In the genomic region with DNA sequence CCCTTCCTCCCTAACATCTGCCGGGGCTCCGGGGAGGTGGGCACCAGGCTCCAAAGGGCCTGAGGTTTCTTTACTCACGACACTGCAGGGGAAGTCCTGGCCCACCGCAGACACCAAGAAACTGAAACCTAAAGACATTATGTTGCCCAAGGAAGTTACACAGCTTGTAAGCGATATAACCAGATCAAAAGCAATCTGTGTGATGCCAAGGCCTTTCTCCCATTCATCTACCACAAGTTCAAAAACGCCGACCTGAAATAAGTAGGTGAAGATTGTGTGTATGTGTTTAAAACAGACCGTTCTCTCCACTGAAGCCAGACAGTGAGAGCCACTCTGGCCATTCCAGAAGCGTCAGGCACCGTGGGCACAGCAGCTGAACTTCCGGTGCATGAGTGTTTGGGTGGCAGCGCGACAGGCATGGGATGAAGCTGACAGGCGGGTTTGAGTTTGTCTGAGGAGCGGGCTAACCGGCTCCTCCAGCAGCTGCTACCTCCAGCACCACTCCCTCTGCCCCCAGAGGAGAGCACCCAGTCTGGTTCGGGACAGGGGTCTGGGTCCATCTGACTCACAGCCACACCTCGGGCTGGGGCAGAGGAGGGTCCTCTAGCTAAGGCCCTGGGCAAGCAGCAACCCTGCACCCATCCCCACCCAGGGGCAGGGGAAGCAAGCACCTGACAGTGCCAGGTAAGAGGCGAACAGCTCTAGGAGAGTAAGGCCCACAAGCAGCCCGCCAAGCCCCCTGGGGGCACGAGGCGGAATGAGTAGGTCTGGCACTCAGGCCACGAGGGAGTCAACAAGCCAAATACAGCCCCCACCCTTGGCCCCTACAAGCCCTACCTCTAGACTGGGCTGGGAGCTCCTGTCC, we compare ENCODE assay signal across 8 cellular contexts. TPM values are rescaled to one million over a fixed set of nuclear protein-coding genes. Genes with fewer than 3 reads are reported as not detected.
DNase-seq lines count a peak whose midpoint lies in the region; ATAC-seq and TF ChIP-seq lines count a peak whose summit lies in the region.

No MANE protein-coding gene starts in this region.

- DNase-seq in CD14-positive monocyte (ENCODE audit: low spot score) (peak; percentile 79), NAMALWA (ENCODE audit: low spot score) (peak; percentile 89), endothelial cell (ENCODE audit: low spot score) (no peak), ovary (peak in 1 of 5 donors; percentile 15), upper lobe of right lung (peak; percentile 84), epidermal melanocyte (ENCODE audit: insufficient read length, low spot score) (no peak)
- peak; percentile 78 for DNase-seq in activated CD4-positive, alpha-beta memory T cell treated with anti-CD3 and anti-CD28 coated beads, Interleukin-2, amount 10 ng/mL, durations not matched to agents 7 days and 5 days

- H3K27ac Mint-ChIP-seq in CD14-positive monocyte, result peak overlapping the region; percentile 99 to 100 (median 99)
- H3K27ac Mint-ChIP-seq in activated CD4-positive, alpha-beta memory T cell treated with anti-CD3 and anti-CD28 coated beads, Interleukin-2, amount 10 ng/mL, durations not matched to agents 7 days and 5 days, result peak overlapping the region; percentile 100
- H3K27ac Mint-ChIP-seq in endothelial cell (ENCODE audit: unreplicated experiment), result no peak overlapping the region

- H3K4me3 Mint-ChIP-seq in CD14-positive monocyte (peak overlapping the region; percentile 95 to 96), endothelial cell (ENCODE audit: unreplicated experiment) (peak overlapping the region; percentile 94)
- peak overlapping the region; percentile 85 for H3K4me3 Mint-ChIP-seq in activated CD4-positive, alpha-beta memory T cell treated with anti-CD3 and anti-CD28 coated beads, Interleukin-2, amount 10 ng/mL, durations not matched to agents 7 days and 5 days

- TF ChIP-seq CTCF in CD14-positive monocyte (IDR thresholded peaks at IDR 0.05), result no peak
- TF ChIP-seq CTCF in endothelial cell (IDR thresholded peaks at IDR 0.05; ENCODE audit: unreplicated experiment), result no peak
- no peak for TF ChIP-seq CTCF in ovary (IDR thresholded peaks at IDR 0.05)
- no peak for TF ChIP-seq CTCF in upper lobe of right lung (IDR thresholded peaks at IDR 0.05)

- peak overlapping the region; percentile 71 for H3K4me3 ChIP-seq in ovary
- peak overlapping the region; percentile 62 for H3K4me3 ChIP-seq in upper lobe of right lung

- no peak overlapping the region for H3K27ac ChIP-seq in ovary
- peak overlapping the region; percentile 56 for H3K27ac ChIP-seq in upper lobe of right lung

- no peak for TF ChIP-seq EP300 in ovary (IDR thresholded peaks at IDR 0.05)

- H3K9me3 ChIP-seq in ovary, result no peaks in the 10 kb centered on the region
- H3K9me3 ChIP-seq in upper lobe of right lung, result no peaks in the 10 kb centered on the region

- H3K4me1 Mint-ChIP-seq in CD14-positive monocyte (peaks cover 66% of the 10 kb centered on the region), endothelial cell (ENCODE audit: unreplicated experiment) (peaks cover 48% of the 10 kb centered on the region)
- peaks cover 45% of the 10 kb centered on the region for H3K4me1 Mint-ChIP-seq in activated CD4-positive, alpha-beta memory T cell treated with anti-CD3 and anti-CD28 coated beads, Interleukin-2, amount 10 ng/mL, durations not matched to agents 7 days and 5 days

- intact Hi-C loops in CD14-positive monocyte (cut with micrococcal nuclease), result loop anchor here in 1 of 2 donors (1.0 to 10.0 kb wide), 5 partner anchors 12 to 1322 kb away; partner anchors contain the start of genes NRROS and PPP1R2
- intact Hi-C loops in ovary (cut with DNase I), result no loop called here
- intact Hi-C loops in upper lobe of right lung (cut with DNase I), result no loop called here

- H3K9me3 Mint-ChIP-seq in CD14-positive monocyte (peaks cover 0 to 1% (median 0%) of the 10 kb centered on the region in 7 donors), endothelial cell (ENCODE audit: unreplicated experiment) (no peaks in the 10 kb centered on the region)
- no peaks in the 10 kb centered on the region for H3K9me3 Mint-ChIP-seq in activated CD4-positive, alpha-beta memory T cell treated with anti-CD3 and anti-CD28 coated beads, Interleukin-2, amount 10 ng/mL, durations not matched to agents 7 days and 5 days

- CTCF ChIA-PET in activated CD4-positive, alpha-beta memory T cell treated with anti-CD3 and anti-CD28 coated beads, Interleukin-2, amount 10 ng/mL, durations not matched to agents 7 days and 5 days (lab: Charles Lee), result interaction anchor here (0.8 to 5.5 kb wide), 9 partner anchors 8 to 57 kb away, joined by 3 to 124 read pairs (median 6); no protein-coding TSS in a partner anchor

- peaks cover 11% of the 10 kb centered on the region for H3K4me1 ChIP-seq in ovary (ENCODE audit: insufficient read depth)
- peaks cover 42% of the 10 kb centered on the region for H3K4me1 ChIP-seq in upper lobe of right lung

- H3K36me3 Mint-ChIP-seq in CD14-positive monocyte, result peaks cover 12 to 15% of the 10 kb centered on the region in 2 donors
- H3K36me3 Mint-ChIP-seq in activated CD4-positive, alpha-beta memory T cell treated with anti-CD3 and anti-CD28 coated beads, Interleukin-2, amount 10 ng/mL, durations not matched to agents 7 days and 5 days (ENCODE audit: low read depth), result peaks cover 38% of the 10 kb centered on the region
- H3K36me3 Mint-ChIP-seq in endothelial cell (ENCODE audit: low read depth, unreplicated experiment), result peaks cover 3% of the 10 kb centered on the region

- H3K27me3 ChIP-seq in ovary (no peaks in the 10 kb centered on the region), upper lobe of right lung (no peaks in the 10 kb centered on the region)

- POLR2A ChIA-PET in activated CD4-positive, alpha-beta memory T cell treated with anti-CD3 and anti-CD28 coated beads, Interleukin-2, amount 10 ng/mL, durations not matched to agents 7 days and 5 days (lab: Charles Lee), result interaction anchor here (0.9 to 6.7 kb wide), 9 partner anchors 12 to 365 kb away, joined by 3 to 180 read pairs (median 4); partner anchors contain the start of gene PPP1R2

- ATAC-seq in GM19468 (IDR thresholded peaks at IDR 0.05; ENCODE audit: extremely low read depth, unreplicated experiment) (peak; percentile 8), upper lobe of right lung (peak; percentile 60)

- no peaks in the 10 kb centered on the region for H3K36me3 ChIP-seq in ovary
- H3K36me3 ChIP-seq in upper lobe of right lung, result no peaks in the 10 kb centered on the region

- H3K27me3 Mint-ChIP-seq in CD14-positive monocyte (ENCODE audit: low read depth in 3 of 3) (peaks cover 0 to 1% (median 1%) of the 10 kb centered on the region in 3 donors), endothelial cell (ENCODE audit: unreplicated experiment) (peaks cover 22% of the 10 kb centered on the region)
- no peaks in the 10 kb centered on the region for H3K27me3 Mint-ChIP-seq in activated CD4-positive, alpha-beta memory T cell treated with anti-CD3 and anti-CD28 coated beads, Interleukin-2, amount 10 ng/mL, durations not matched to agents 7 days and 5 days

- no peak for TF ChIP-seq POLR2A in ovary (IDR thresholded peaks at IDR 0.05)

- 73 to 84% (median 82%) methylated on average over 23 of the region's 23 CpGs for WGBS in ovary, 3 donors

RNA-seq across cellular contexts. Expression of gene TNK2, which starts 1.3 kb away (rescaled TPM):
- 1 to 10 TPM in 1 of 2 donors, under 1 TPM in 1; 0.84 to 1.8 TPM for polyA plus RNA-seq in CD14-positive monocyte
- 100 to 1,000 TPM; 113 to 115 TPM for total RNA-seq in activated CD4-positive, alpha-beta memory T cell treated with anti-CD3 and anti-CD28 coated beads, Interleukin-2, amount 10 ng/mL, durations not matched to agents 7 days and 5 days
- 135 TPM for total RNA-seq in endothelial cell (ENCODE audit: unreplicated experiment)
- 10 to 100 TPM; 17.0 to 50.1 (median 36.7) TPM for total RNA-seq in ovary
- 10 to 100 TPM in 1 of 2 donors, 1 to 10 TPM in 1; 2.4 to 26.6 TPM for polyA plus RNA-seq in ovary
- 58.8 TPM for total RNA-seq in upper lobe of right lung

Comparison
In these comparisons a context has a peak if more than half of its experiments do, and no peak if none do; other contexts are left out.
1. DNase-seq: peak in CD14-positive monocyte (single experiment), NAMALWA (single experiment), activated CD4-positive, alpha-beta memory T cell treated with anti-CD3 and anti-CD28 coated beads, Interleukin-2, amount 10 ng/mL, durations not matched to agents 7 days and 5 days (single experiment) and upper lobe of right lung (single experiment); none in endothelial cell (single experiment) and epidermal melanocyte (single experiment).
2. Peak in every context shown above with its lines, with median percentiles within 50 percentile points of each other: H3K4me3 Mint-ChIP-seq.